ENCODE assay signal across 14 cellular contexts in the genomic region with DNA sequence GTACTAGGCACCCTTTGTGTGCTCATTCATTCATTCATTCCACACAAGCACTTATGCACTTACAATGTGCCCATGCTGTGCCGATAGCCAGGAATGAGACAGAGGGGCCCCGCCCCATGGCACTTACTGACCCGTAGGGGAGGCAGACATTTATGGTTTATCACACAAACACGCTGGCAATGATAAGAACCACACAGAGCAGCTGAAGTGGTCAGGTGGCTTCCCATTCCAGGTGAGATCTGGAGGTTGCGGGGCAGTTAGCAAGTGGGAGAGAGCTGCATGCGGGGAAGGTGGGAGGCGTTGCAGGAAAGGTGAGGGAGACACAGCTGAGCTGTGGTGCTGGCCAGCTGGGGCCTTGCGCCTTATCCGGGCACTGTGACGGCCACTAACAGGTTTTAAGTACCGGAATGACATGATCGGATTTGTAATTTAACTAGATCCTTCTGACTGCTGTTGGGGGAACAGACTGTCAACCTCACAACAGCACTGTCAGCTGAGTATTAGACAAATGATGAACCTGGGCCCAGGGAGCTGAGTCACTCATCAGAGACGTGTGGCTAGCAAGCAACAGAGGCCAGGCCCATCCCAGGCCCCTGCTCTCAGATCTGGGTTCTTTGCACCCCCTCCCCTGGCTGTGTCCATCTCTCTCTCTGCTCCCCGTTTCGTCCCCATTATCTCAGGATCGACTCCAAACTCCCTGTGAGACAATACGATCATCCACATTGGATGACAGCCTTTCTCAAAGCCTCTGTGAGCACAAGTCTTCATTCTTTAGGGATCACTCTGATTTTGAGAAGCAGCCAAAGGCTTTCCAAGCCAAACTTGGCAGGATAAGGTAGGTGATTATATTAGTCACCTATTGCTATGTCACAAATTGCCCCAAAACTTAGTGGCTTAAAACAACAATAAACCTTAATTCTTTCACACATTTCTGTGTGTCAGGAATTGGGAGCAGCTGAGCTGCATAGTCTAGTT. TPM values are rescaled to one million over a fixed set of nuclear protein-coding genes. Genes with fewer than 3 reads are reported as not detected.
DNase-seq lines count a peak whose midpoint lies in the region; ATAC-seq and TF ChIP-seq lines count a peak whose summit lies in the region.
"Had no signal": no experiment of that assay in that cellular context is flagged by ENCODE, and none has a peak within 500 bp of the region (broad histone marks: within the 10 kb centered on the region; RNA-seq: fewer than 3 reads in every experiment).

No MANE protein-coding gene starts in this region.

- CTCF ChIA-PET in CD8-positive, alpha-beta T cell (lab: Charles Lee) = interaction anchor here (1.6 kb wide), 1 partner anchor 14 kb away, joined by 6 read pairs; no protein-coding TSS in a partner anchor
- CTCF ChIA-PET in HEK293T (lab: Yijun Ruan, JAX) = no interaction called here

- H3K27me3 Mint-ChIP-seq in IgD-negative memory B cell = peaks cover 11% of the 10 kb centered on the region
- H3K27me3 Mint-ChIP-seq in CD8-positive, alpha-beta T cell (ENCODE audit: low read depth) = peaks cover 4% of the 10 kb centered on the region

- peaks cover 0 to 4% of the 10 kb centered on the region in 2 donors for H3K4me1 ChIP-seq in uterus
- H3K4me1 ChIP-seq in CD8-positive, alpha-beta T cell (ENCODE audit: insufficient read depth, low read length) = no peaks in the 10 kb centered on the region

- H3K9me3 Mint-ChIP-seq in IgD-negative memory B cell = no peaks in the 10 kb centered on the region
- no peaks in the 10 kb centered on the region for H3K9me3 Mint-ChIP-seq in CD8-positive, alpha-beta T cell
- H3K9me3 Mint-ChIP-seq: activated naive CD8-positive, alpha-beta T cell treated with anti-CD3 and anti-CD28 coated beads, Interleukin-2, amount 10 ng/mL, durations not matched to agents 7 days and 5 days; CD4-positive, CD25-positive, alpha-beta regulatory T cell; T-cell had no signal

- H3K27ac ChIP-seq in uterus = no peak overlapping the region
- H3K27ac ChIP-seq in CD8-positive, alpha-beta T cell (ENCODE audit: low read depth, low read length) = no peak overlapping the region

- H3K36me3 Mint-ChIP-seq in IgD-negative memory B cell = no peaks in the 10 kb centered on the region
- no peaks in the 10 kb centered on the region for H3K36me3 Mint-ChIP-seq in CD8-positive, alpha-beta T cell
- H3K36me3 Mint-ChIP-seq: activated naive CD8-positive, alpha-beta T cell treated with anti-CD3 and anti-CD28 coated beads, Interleukin-2, amount 10 ng/mL, durations not matched to agents 7 days and 5 days; CD4-positive, CD25-positive, alpha-beta regulatory T cell; T-cell had no signal

- no peak overlapping the region for H3K4me3 Mint-ChIP-seq in IgD-negative memory B cell
- no peak overlapping the region for H3K4me3 Mint-ChIP-seq in CD8-positive, alpha-beta T cell
- H3K4me3 Mint-ChIP-seq: activated naive CD8-positive, alpha-beta T cell treated with anti-CD3 and anti-CD28 coated beads, Interleukin-2, amount 10 ng/mL, durations not matched to agents 7 days and 5 days; CD4-positive, CD25-positive, alpha-beta regulatory T cell; T-cell had no signal

- ATAC-seq in left colon = peak; percentile 75
- ATAC-seq in CD8-positive, alpha-beta T cell = no peak
- ATAC-seq: T-cell had no signal

- H3K27ac Mint-ChIP-seq in IgD-negative memory B cell = peak overlapping the region in 2 of 3 donors; percentile 59 to 70
- no peak overlapping the region for H3K27ac Mint-ChIP-seq in CD8-positive, alpha-beta T cell
- H3K27ac Mint-ChIP-seq: activated naive CD8-positive, alpha-beta T cell treated with anti-CD3 and anti-CD28 coated beads, Interleukin-2, amount 10 ng/mL, durations not matched to agents 7 days and 5 days; T-cell had no signal

- no peaks in the 10 kb centered on the region for H3K27me3 ChIP-seq in uterus
- no peaks in the 10 kb centered on the region for H3K27me3 ChIP-seq in CD8-positive, alpha-beta T cell (ENCODE audit: insufficient read depth, low read length)

- no peak for TF ChIP-seq CTCF in uterus (IDR thresholded peaks at IDR 0.05)
- no peak for TF ChIP-seq CTCF in CD8-positive, alpha-beta T cell (IDR thresholded peaks at IDR 0.05)

- H3K4me1 Mint-ChIP-seq in IgD-negative memory B cell = no peaks in the 10 kb centered on the region
- no peaks in the 10 kb centered on the region for H3K4me1 Mint-ChIP-seq in CD8-positive, alpha-beta T cell (ENCODE audit: low read depth)
- H3K4me1 Mint-ChIP-seq: activated naive CD8-positive, alpha-beta T cell treated with anti-CD3 and anti-CD28 coated beads, Interleukin-2, amount 10 ng/mL, durations not matched to agents 7 days and 5 days; CD4-positive, CD25-positive, alpha-beta regulatory T cell; T-cell had no signal

- intact Hi-C loops in left colon (cut with DNase I, micrococcal nuclease) (no loop called here), uterus (cut with DNase I; ENCODE audit: low total_unique reads) (no loop called here)
- intact Hi-C loops in CD8-positive, alpha-beta T cell (cut with DNase I, micrococcal nuclease) = no loop called here

- no peak for TF ChIP-seq POLR2A in uterus (IDR thresholded peaks at IDR 0.05)

- POLR2A ChIA-PET in CD8-positive, alpha-beta T cell (lab: Charles Lee) = no interaction called here
- POLR2A ChIA-PET in HEK293T (lab: Yijun Ruan, JAX) = no interaction called here

- no peak overlapping the region for H3K4me3 ChIP-seq in uterus
- no peak overlapping the region for H3K4me3 ChIP-seq in CD8-positive, alpha-beta T cell (ENCODE audit: low read depth, low read length)

- no peaks in the 10 kb centered on the region for H3K36me3 ChIP-seq in uterus
- no peaks in the 10 kb centered on the region for H3K36me3 ChIP-seq in CD8-positive, alpha-beta T cell (ENCODE audit: insufficient read depth, low read length)

- DNase-seq in AG08396 (ENCODE audit: low spot score) (peak; percentile 54), astrocyte of the hippocampus (ENCODE audit: low read depth, low spot score) (peak; percentile 75), left colon (no peak), NCI-H187 treated with DMSO at 0.1 percent for 48 hours (lab: John Stamatoyannopoulos, UW) (no peak), uterus (no peak), HEK293T (ENCODE audit: extremely low spot score) (no peak)
- no peak for DNase-seq in CD8-positive, alpha-beta T cell
- DNase-seq: activated CD8-positive, alpha-beta memory T cell treated with anti-CD3 and anti-CD28 coated beads for 24 hours; activated naive CD8-positive, alpha-beta T cell treated with anti-CD3 and anti-CD28 coated beads, Interleukin-2, amount 10 ng/mL, durations not matched to agents 7 days and 5 days; CD4-positive, CD25-positive, alpha-beta regulatory T cell; kidney glomerular epithelial cell; T-cell had no signal

- H3K9me3 ChIP-seq in uterus = no peaks in the 10 kb centered on the region
- H3K9me3 ChIP-seq in CD8-positive, alpha-beta T cell (ENCODE audit: low read length) = no peaks in the 10 kb centered on the region

TF ChIP-seq in HEK293T, 16 proteins besides CTCF, POLR2A, EP300 and RAD21:
- TF ChIP-seq ARNT (IDR thresholded peaks at IDR 0.05) = no peak
- no peak for TF ChIP-seq CTBP1 (IDR thresholded peaks at IDR 0.05; ENCODE audit: borderline replicate concordance)
- TF ChIP-seq LEF1 (IDR thresholded peaks at IDR 0.05; ENCODE audit: borderline replicate concordance) = no peak
- no peak for TF ChIP-seq PKNOX1 (IDR thresholded peaks at IDR 0.05)
- no peak for TF ChIP-seq FOXM1 (IDR thresholded peaks at IDR 0.05; ENCODE audit: borderline replicate concordance)
- no peak for TF ChIP-seq ELF4 (IDR thresholded peaks at IDR 0.05)
- no peak for TF ChIP-seq L3MBTL2 (conservative IDR thresholded peaks at IDR 0.05)
- no peak for TF ChIP-seq TARDBP (IDR thresholded peaks at IDR 0.05)
- TF ChIP-seq ZNF384 (IDR thresholded peaks at IDR 0.05) = no peak
- TF ChIP-seq BHLHE40 (IDR thresholded peaks at IDR 0.05; ENCODE audit: borderline replicate concordance) = no peak
- TF ChIP-seq HDGF (IDR thresholded peaks at IDR 0.05; ENCODE audit: borderline replicate concordance) = no peak
- TF ChIP-seq SUZ12 (IDR thresholded peaks at IDR 0.05) = no peak
- no peak for TF ChIP-seq SP1 (IDR thresholded peaks at IDR 0.05)

RNA-seq across cellular contexts. Expression of gene RASD2, which starts 28.4 kb away (rescaled TPM):
- not detected for polyA plus RNA-seq in IgD-negative memory B cell
- total RNA-seq in left colon = 10 to 100 TPM; 12.9 to 24.5 TPM
- total RNA-seq in uterus = 10 to 100 TPM in 1 of 4 donors, 1 to 10 TPM in 1, not detected in 2; 4.9 to 10.7 TPM
- 10 to 100 TPM; 20.1 to 20.2 TPM for total RNA-seq in CD8-positive, alpha-beta T cell
- total RNA-seq: activated naive CD8-positive, alpha-beta T cell treated with anti-CD3 and anti-CD28 coated beads, Interleukin-2, amount 10 ng/mL, durations not matched to agents 7 days and 5 days; endothelial cell of umbilical vein had no signal
- polyA plus RNA-seq: endothelial cell of umbilical vein had no signal

RNA-seq across cellular contexts. Expression of gene MB, which starts 48.1 kb away (rescaled TPM):
- not detected for polyA plus RNA-seq in IgD-negative memory B cell
- total RNA-seq in left colon (10 to 100 TPM in 1 of 2 donors, 1 to 10 TPM in 1; 8.4 to 12.8 TPM), uterus (1 to 10 TPM in 2 of 4 donors, not detected in 2; 1.8 to 2.5 TPM)
- total RNA-seq in CD8-positive, alpha-beta T cell = not detected
- total RNA-seq: activated naive CD8-positive, alpha-beta T cell treated with anti-CD3 and anti-CD28 coated beads, Interleukin-2, amount 10 ng/mL, durations not matched to agents 7 days and 5 days; CD4-positive, CD25-positive, alpha-beta regulatory T cell; endothelial cell of umbilical vein; T-cell had no signal
- polyA plus RNA-seq: CD4-positive, CD25-positive, alpha-beta regulatory T cell; endothelial cell of umbilical vein had no signal

Comparison
In these comparisons a context has a peak if more than half of its experiments do, and no peak if none do; other contexts are left out.
1. DNase-seq: peak in AG08396 (single experiment) and astrocyte of the hippocampus (single experiment); none in left colon (0 of 2), NCI-H187 treated with DMSO at 0.1 percent for 48 hours (single experiment), uterus (0 of 2), CD8-positive, alpha-beta T cell (0 of 7) and HEK293T (single experiment).